ENCODE assay signal across 21 cellular contexts in the genomic region with DNA sequence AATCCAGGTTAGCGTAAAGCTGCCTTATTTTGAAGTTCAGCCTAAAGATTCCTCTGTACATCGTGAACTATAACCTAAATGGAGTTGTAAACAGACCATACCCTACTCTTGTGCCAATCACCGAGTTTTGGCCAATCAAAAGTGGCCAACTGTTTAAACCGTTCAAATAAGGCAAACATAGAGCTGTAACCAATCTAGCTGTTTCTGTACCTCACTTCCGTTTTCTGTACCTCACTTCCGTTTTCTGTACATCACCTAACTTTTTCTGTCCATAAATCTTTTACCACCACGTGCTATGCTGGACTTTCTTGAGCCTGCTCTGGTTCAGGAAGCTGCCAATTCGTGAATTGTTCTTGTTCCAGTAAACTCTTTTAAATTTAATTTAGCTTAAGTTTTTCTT. TPM values are rescaled to one million over a fixed set of nuclear protein-coding genes. Genes with fewer than 3 reads are reported as not detected.
"Had no signal": no experiment of that assay in that cellular context is flagged by ENCODE, and none has a peak within 500 bp of the region (broad histone marks: within the 10 kb centered on the region; RNA-seq: fewer than 3 reads in every experiment).

No MANE protein-coding gene starts in this region.

- H3K36me3 ChIP-seq: cardiac muscle cell, esophagus squamous epithelium, heart right ventricle, thyroid gland had no signal

- H3K4me3 ChIP-seq: cardiac muscle cell, esophagus squamous epithelium, heart right ventricle, thyroid gland had no signal

- DNase-seq: activated B cell treated with CpG ODN at 0.5 μM for 24 hours; activated CD4-positive, alpha-beta memory T cell treated with anti-CD3 and anti-CD28 coated beads, Interleukin-2, amount 10 ng/mL, durations not matched to agents 7 days and 5 days; activated CD4-positive, alpha-beta T cell treated with anti-CD3 and anti-CD28 coated beads for 48 hours; activated CD8-positive, alpha-beta memory T cell treated with anti-CD3 and anti-CD28 coated beads, Interleukin-2, amount 10 ng/mL, durations not matched to agents 7 days and 5 days; activated naive CD4-positive, alpha-beta T cell; activated naive CD8-positive, alpha-beta T cell treated with anti-CD3 and anti-CD28 coated beads, Interleukin-2, amount 10 ng/mL, durations not matched to agents 7 days and 5 days; activated T-cell treated with anti-CD3 and anti-CD28 coated beads, Interleukin-2, amount 50 U/mL, for 1 hour; amygdala; dermis blood vessel endothelial cell; effector memory CD4-positive, alpha-beta T cell; esophagus squamous epithelium; heart right ventricle; retina; stimulated activated CD4-positive, alpha-beta T cell treated with anti-CD3 and anti-CD28 coated beads, Interleukin-2, amount 100 ng/mL, for 24 hours; stimulated activated naive CD4-positive, alpha-beta T cell treated with Interleukin-2 at 50 U/mL for 16 hours; thyroid gland had no signal

- H3K27me3 ChIP-seq: cardiac muscle cell, thyroid gland had no signal

- FAIRE-seq: endothelial cell of umbilical vein had no signal

- H3K9me3 ChIP-seq: esophagus squamous epithelium, thyroid gland had no signal

- ATAC-seq: activated CD8-positive, alpha-beta memory T cell treated with anti-CD3 and anti-CD28 coated beads, Interleukin-2, amount 10 ng/mL, durations not matched to agents 7 days and 5 days; activated T-helper 17 cell treated with anti-CD3 and anti-CD28 coated beads, Interleukin-2, amount 50 U/mL, for 72 hours; heart right ventricle had no signal

- H3K4me1 ChIP-seq: esophagus squamous epithelium, heart right ventricle, thyroid gland had no signal

- H3K27ac ChIP-seq: cardiac muscle cell, esophagus squamous epithelium, heart right ventricle, thyroid gland had no signal

RNA-seq across cellular contexts. Expression of a gene that starts 39.7 kb away (rescaled TPM):
- total RNA-seq: activated B cell treated with CpG ODN at 0.5 μM for 24 hours; activated CD4-positive, alpha-beta memory T cell treated with anti-CD3 and anti-CD28 coated beads, Interleukin-2, amount 10 ng/mL, durations not matched to agents 7 days and 5 days; activated CD8-positive, alpha-beta memory T cell treated with anti-CD3 and anti-CD28 coated beads, Interleukin-2, amount 10 ng/mL, durations not matched to agents 7 days and 5 days; activated naive CD8-positive, alpha-beta T cell treated with anti-CD3 and anti-CD28 coated beads, Interleukin-2, amount 10 ng/mL, durations not matched to agents 7 days and 5 days; activated T-helper 17 cell treated with anti-CD3 and anti-CD28 coated beads, Interleukin-2, amount 50 U/mL, for 72 hours; cardiac muscle cell; dermis blood vessel endothelial cell; endothelial cell of umbilical vein; mononuclear cell had no signal
- polyA plus RNA-seq: cardiac muscle cell, neural cell had no signal
